Comparison of ENCODE assay signal across 11 cellular contexts in genomic region chr17:910503-911194, GRCh38.
DNase-seq lines count a peak whose midpoint lies in the region; ATAC-seq and TF ChIP-seq lines count a peak whose summit lies in the region.
"Had no signal": no experiment of that assay in that cellular context is flagged by ENCODE, and none has a peak within 500 bp of the region (broad histone marks: within the 10 kb centered on the region; RNA-seq: fewer than 3 reads in every experiment).

No MANE protein-coding gene starts in this region.

- 0 out of 2 replicates have a peak, but pooled peaks cover 5% of the 10 kb centered on the region for H3K79me2 ChIP-seq in SK-N-SH (ENCODE audit: insufficient read depth)
- peaks cover 90% of the 10 kb centered on the region for H3K79me2 ChIP-seq in smooth muscle cell (ENCODE audit: low read depth)

- H3K9me2 ChIP-seq in SK-N-SH = no peaks in the 10 kb centered on the region

- peaks cover 13% of the 10 kb centered on the region; the same call in 1 of the 2 replicates for H3K27me3 ChIP-seq in SK-N-SH (ENCODE audit: insufficient read depth)
- no peaks in the 10 kb centered on the region for H3K27me3 ChIP-seq in smooth muscle cell (ENCODE audit: low read depth)

- CTCF ChIA-PET in SK-N-SH (lab: Yijun Ruan, JAX) = interaction anchor here (0.6 to 1.2 kb wide), 2 partner anchors 85 to 90 kb away, joined by 3 read pairs; no protein-coding TSS in a partner anchor

- no peaks in the 10 kb centered on the region for H3K9me3 ChIP-seq in SK-N-SH
- no peaks in the 10 kb centered on the region for H3K9me3 ChIP-seq in smooth muscle cell (replicated peaks; ENCODE audit: low read depth)

- DNase-seq in GM03348 (ENCODE audit: low spot score) (peak; percentile 54), SK-N-SH (no peak), foreskin fibroblast (peak; percentile 71 to 83), smooth muscle cell (lab: John Stamatoyannopoulos, UW; ENCODE audit: unreplicated experiment) (no peak), NCI-H146 (lab: John Stamatoyannopoulos, UW) (no peak), NCI-H1436 (lab: John Stamatoyannopoulos, UW) (no peak), activated gamma-delta T cell (lab: John Stamatoyannopoulos, UW) (no peak)
- DNase-seq: activated CD4-positive, alpha-beta T cell treated with anti-CD3 and anti-CD28 coated beads for 36 hours; COR-L47; substantia nigra had no signal

- no peak for TF ChIP-seq RAD21 in SK-N-SH (IDR thresholded peaks at IDR 0.05; ENCODE audit: low read length)

- no peak overlapping the region for H3K4me3 ChIP-seq in SK-N-SH (ENCODE audit: low read depth in 2 of 2, low read length in 1 of 2)
- peak overlapping the region; percentile 47 to 52 for H3K4me3 ChIP-seq in foreskin fibroblast (ENCODE audit: low read depth in 1 of 2, low read length in 2 of 2)
- H3K4me3 ChIP-seq in smooth muscle cell = peak overlapping the region; percentile 25

- H3K4me2 ChIP-seq in SK-N-SH = no peak overlapping the region; the same call in 1 of the 2 replicates
- H3K4me2 ChIP-seq in smooth muscle cell = peak overlapping the region; percentile 82

- H3K9ac ChIP-seq in SK-N-SH = no peak overlapping the region
- H3K9ac ChIP-seq in smooth muscle cell (ENCODE audit: low read depth) = peak overlapping the region; percentile 31

- WGBS in SK-N-SH (ENCODE audit: low lambda C conversion rate) = 57% methylated on average over 10 of the region's 10 CpGs
- 57% methylated on average over 10 of the region's 10 CpGs for WGBS in smooth muscle cell (ENCODE audit: low lambda C conversion rate)

- H3K4me1 ChIP-seq in SK-N-SH (ENCODE audit: control insufficient read depth in 1 of 2, insufficient read depth in 2 of 2, low read depth in 1 of 2, low read length in 1 of 2) (no peaks in the 10 kb centered on the region; a peak in 1 of 4 replicates), smooth muscle cell (ENCODE audit: low read depth) (peaks cover 22% of the 10 kb centered on the region)

- ATAC-seq in HG02678 (IDR thresholded peaks at IDR 0.05; ENCODE audit: unreplicated experiment) = no peak
- ATAC-seq: activated CD4-positive, alpha-beta T cell treated with anti-CD3 and anti-CD28 coated beads for 36 hours had no signal

- no peaks in the 10 kb centered on the region for H3K36me3 ChIP-seq in SK-N-SH (replicated peaks in 1 of 2; ENCODE audit: control insufficient read depth in 1 of 2, insufficient read depth in 2 of 2, low read length in 1 of 2)
- H3K36me3 ChIP-seq in smooth muscle cell (ENCODE audit: low read depth) = no peaks in the 10 kb centered on the region

- H3F3A ChIP-seq in SK-N-SH (replicated peaks; ENCODE audit: insufficient read depth) (peaks cover 5% of the 10 kb centered on the region), smooth muscle cell (ENCODE audit: low read depth) (peaks cover 25% of the 10 kb centered on the region)

- no peak for TF ChIP-seq CTCF in SK-N-SH (IDR thresholded peaks at IDR 0.05)
- no peak for TF ChIP-seq CTCF in foreskin fibroblast (IDR thresholded peaks at IDR 0.05; ENCODE audit: low read depth, low read length)
- no peak for TF ChIP-seq CTCF in smooth muscle cell (IDR thresholded peaks at IDR 0.05; ENCODE audit: borderline replicate concordance, insufficient read depth, poor library complexity, severe bottlenecking)

- POLR2A ChIA-PET in SK-N-SH (lab: Yijun Ruan, JAX) = no interaction called here

- H3K27ac ChIP-seq in SK-N-SH (ENCODE audit: low read depth in 2 of 2, low read length in 1 of 2) = peak overlapping the region; percentile 36 to 62; a peak in 3 of 4 replicates
- H3K27ac ChIP-seq in smooth muscle cell (ENCODE audit: low read depth) = peak overlapping the region; percentile 78

- H2AFZ ChIP-seq in SK-N-SH (ENCODE audit: low read depth) (peak overlapping the region; percentile 27; the same call in 1 of the 2 replicates), smooth muscle cell (ENCODE audit: low read depth) (no peak overlapping the region)

- H4K20me1 ChIP-seq in SK-N-SH (ENCODE audit: insufficient read depth) = no peaks in the 10 kb centered on the region
- H4K20me1 ChIP-seq in smooth muscle cell (ENCODE audit: low read depth) = no peaks in the 10 kb centered on the region

- TF ChIP-seq EP300 in SK-N-SH (IDR thresholded peaks at IDR 0.05; ENCODE audit: borderline replicate concordance in 1 of 2, low read depth in 1 of 2, low read length in 1 of 2) = no peak

TF ChIP-seq in SK-N-SH, 30 proteins besides CTCF, POLR2A, EP300 and RAD21:
- TF ChIP-seq POLR2AphosphoS5 (IDR thresholded peaks at IDR 0.05; ENCODE audit: low read depth, low read length) (no peak), USF1 (IDR thresholded peaks at IDR 0.05; ENCODE audit: borderline replicate concordance, low read depth) (no peak), EZH2phosphoT487 (IDR thresholded peaks at IDR 0.05; ENCODE audit: borderline replicate concordance, low read depth) (no peak), YY1 (IDR thresholded peaks at IDR 0.05; ENCODE audit: low read depth) (no peak), IRF3 (IDR thresholded peaks at IDR 0.05; ENCODE audit: low read depth, low read length) (no peak), CHD2 (IDR thresholded peaks at IDR 0.05; ENCODE audit: low read length, partially characterized antibody) (no peak), REST (IDR thresholded peaks at IDR 0.05; ENCODE audit: low read depth, low read length) (no peak), NFIC (IDR thresholded peaks at IDR 0.05; ENCODE audit: borderline replicate concordance) (no peak), NRF1 (IDR thresholded peaks at IDR 0.05; ENCODE audit: low read depth, low read length) (no peak), SMC3 (IDR thresholded peaks at IDR 0.05; ENCODE audit: low read depth, low read length) (no peak), ELF1 (IDR thresholded peaks at IDR 0.05) (no peak), TAF1 (IDR thresholded peaks at IDR 0.05; ENCODE audit: borderline replicate concordance, low read depth, low read length) (no peak), TCF12 (IDR thresholded peaks at IDR 0.05) (no peak), GABPA (IDR thresholded peaks at IDR 0.05; ENCODE audit: low read depth) (no peak)

Comparison
In these comparisons a context has a peak if more than half of its experiments do, and no peak if none do; other contexts are left out.
1. DNase-seq: peak in GM03348 (single experiment) and foreskin fibroblast (2 of 2); none in SK-N-SH (single experiment), smooth muscle cell (single experiment), NCI-H146 (single experiment), NCI-H1436 (single experiment) and activated gamma-delta T cell (single experiment).
2. H3K4me3 ChIP-seq: peak in foreskin fibroblast (2 of 2) and smooth muscle cell (single experiment); none in SK-N-SH (0 of 2).